In genomic region chr3:8020459-8020858, GRCh38 we compare ENCODE assay signal across 17 cellular contexts.
A peak's percentile ranks its signal among the peaks of the same experiment; 100 is the strongest.
DNase-seq lines count a peak whose midpoint lies in the region; ATAC-seq and TF ChIP-seq lines count a peak whose summit lies in the region.
"Had no signal": no experiment of that assay in that cellular context is flagged by ENCODE, and none has a peak within 500 bp of the region (broad histone marks: within the 10 kb centered on the region; RNA-seq: fewer than 3 reads in every experiment).

No MANE protein-coding gene starts in this region.

- no peak overlapping the region for H3K4me3 ChIP-seq in BE2C (ENCODE audit: low read depth, low read length)
- peak overlapping the region; percentile 56 for H3K4me3 ChIP-seq in trophoblast cell (ENCODE audit: low read depth, low read length)
- H3K4me3 ChIP-seq: BLaER1, MG63, SJSA1 had no signal

- H3K79me1 ChIP-seq in trophoblast cell (ENCODE audit: low read length): no peaks in the 10 kb centered on the region

- no peak overlapping the region for H4K8ac ChIP-seq in trophoblast cell (ENCODE audit: low read depth, low read length)

- H4K12ac ChIP-seq in trophoblast cell (ENCODE audit: low read depth, low read length): no peak overlapping the region

- no peak overlapping the region for H3K18ac ChIP-seq in trophoblast cell (ENCODE audit: low read length)

- H2BK120ac ChIP-seq in trophoblast cell (ENCODE audit: insufficient read depth, low read length, poor library complexity): no peak overlapping the region

- H2AFZ ChIP-seq in trophoblast cell (ENCODE audit: insufficient read depth, low read length, poor library complexity): no peak overlapping the region

- H3K4me1 ChIP-seq in BE2C (no peaks in the 10 kb centered on the region), trophoblast cell (ENCODE audit: control insufficient read depth in 1 of 2, insufficient read depth in 2 of 2, low read length in 2 of 2) (peaks cover 3% of the 10 kb centered on the region in 2 experiments)
- H3K4me1 ChIP-seq: BLaER1, Caco-2, SJSA1 had no signal

- no peak for ATAC-seq in GM19452 (IDR thresholded peaks at IDR 0.05; ENCODE audit: unreplicated experiment)

- no peak overlapping the region for H2BK12ac ChIP-seq in trophoblast cell (ENCODE audit: low read length)

- H3K27me3 ChIP-seq in BE2C (no peaks in the 10 kb centered on the region), trophoblast cell (ENCODE audit: insufficient read depth, low read length) (no peaks in the 10 kb centered on the region)
- H3K27me3 ChIP-seq: BLaER1, MG63, SJSA1 had no signal

- no peak overlapping the region for H3K4ac ChIP-seq in trophoblast cell (ENCODE audit: low read depth, low read length)

- in situ Hi-C loops in SK-MEL-5 (cut with HindIII; ENCODE audit: low pct_unique_long_range_greater_than_20kb, low sequenced_read_pairs): no loop called here

- no peaks in the 10 kb centered on the region for H3K79me2 ChIP-seq in trophoblast cell (ENCODE audit: control insufficient read depth, insufficient read depth, low read length, poor library complexity)

- H3K9me3 ChIP-seq in BE2C (no peaks in the 10 kb centered on the region), trophoblast cell (ENCODE audit: insufficient read depth, low read depth, low read length) (peaks cover 8% of the 10 kb centered on the region)
- H3K9me3 ChIP-seq: BLaER1, MG63 had no signal

- TF ChIP-seq CTCF in BE2C (IDR thresholded peaks at IDR 0.05; ENCODE audit: low read depth, low read length): no peak

- no CpG with 5 or more reads among the region's 3 CpGs for WGBS in trophoblast cell (ENCODE audit: extremely low coverage, insufficient coverage, insufficient read length)

- no peak overlapping the region for H3K23ac ChIP-seq in trophoblast cell (ENCODE audit: low read length)

- no peak overlapping the region for H3K9ac ChIP-seq in trophoblast cell (ENCODE audit: low read length)
- H3K9ac ChIP-seq: BLaER1 had no signal

- H2BK5ac ChIP-seq in trophoblast cell (ENCODE audit: low read depth, low read length, poor library complexity): no peak overlapping the region

- H4K91ac ChIP-seq in trophoblast cell (ENCODE audit: low read depth, low read length): no peak overlapping the region

- DNase-seq in BE2C (peak; percentile 18), H4 (ENCODE audit: low spot score) (peak; percentile 33), SK-MEL-5 (ENCODE audit: low read depth, low spot score) (peak; percentile 6), trophoblast cell (no peak), NCI-H2227 (lab: John Stamatoyannopoulos, UW; ENCODE audit: unreplicated experiment) (no peak)
- no peak for DNase-seq in NK-92 treated with Interleukin-12 subunit alpha and Interleukin-12 subunit beta, amount 100 ng/mL, for 24 hours (lab: John Stamatoyannopoulos, UW)
- DNase-seq: Caco-2; CD4-positive, alpha-beta T cell; GDM1; GOT3; MG63; NCI-H1417; NCI-H187; OCI-M1 had no signal

- H3K14ac ChIP-seq in trophoblast cell (ENCODE audit: low read length): no peak overlapping the region

- H3K4me2 ChIP-seq in trophoblast cell (ENCODE audit: low read length): no peak overlapping the region
- H3K4me2 ChIP-seq: BLaER1 had no signal

- H3K27ac ChIP-seq in trophoblast cell (ENCODE audit: low read depth, low read length): no peak overlapping the region
- H3K27ac ChIP-seq: BLaER1, SJSA1 had no signal

- H2AK5ac ChIP-seq in trophoblast cell (ENCODE audit: low read length): no peak overlapping the region

- H3K36me3 ChIP-seq in BE2C (no peaks in the 10 kb centered on the region), trophoblast cell (ENCODE audit: control insufficient read depth in 1 of 2, insufficient read depth in 2 of 2, low read length in 2 of 2) (no peaks in the 10 kb centered on the region)
- H3K36me3 ChIP-seq: BLaER1, MG63, SJSA1 had no signal

Comparison
In these comparisons a context has a peak if more than half of its experiments do, and no peak if none do; other contexts are left out.
1. DNase-seq: peak in BE2C (single experiment), H4 (single experiment) and SK-MEL-5 (single experiment); none in trophoblast cell (0 of 2), NK-92 treated with Interleukin-12 subunit alpha and Interleukin-12 subunit beta, amount 100 ng/mL, for 24 hours (single experiment) and NCI-H2227 (single experiment).